24 cellular contexts compared by ENCODE assay signal in the genomic region with DNA sequence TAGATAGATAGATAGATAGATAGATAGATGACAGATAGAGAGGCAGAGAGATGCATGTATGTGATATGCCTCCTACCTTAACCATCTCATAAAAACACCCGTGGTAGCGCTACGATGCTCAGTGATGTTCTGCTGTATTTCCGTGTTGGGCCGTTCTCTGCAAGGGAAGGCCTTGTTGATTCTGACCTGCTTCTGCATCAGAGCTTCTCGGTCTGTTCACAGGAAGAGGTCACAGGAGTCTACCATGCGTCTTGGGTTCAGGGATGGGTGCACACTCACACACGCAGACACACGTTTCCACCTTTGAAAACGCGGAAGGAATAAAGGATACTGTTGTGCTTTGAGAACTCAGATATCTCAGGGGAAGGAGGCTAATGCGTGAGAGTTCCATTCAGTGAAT.
"Had no signal": no experiment of that assay in that cellular context is flagged by ENCODE, and none has a peak within 500 bp of the region (broad histone marks: within the 10 kb centered on the region; RNA-seq: fewer than 3 reads in every experiment).

No MANE protein-coding gene starts in this region.

- H3K9me3 Mint-ChIP-seq: immature natural killer cell, mesothelial cell of epicardium had no signal

- DNase-seq: cerebellar nuclear complex; colonic mucosa; dermis blood vessel endothelial cell; dorsolateral prefrontal cortex; effector CD4-positive, alpha-beta T cell; effector memory CD4-positive, alpha-beta T cell; erythroblast; esophagus squamous epithelium; foreskin fibroblast; foreskin melanocyte; gastrocnemius medialis; heart left ventricle; hypothalamus; immature natural killer cell; left cardiac atrium; left lung; left ventricle myocardium superior; lower lobe of right lung; mesenchymal stem cell; mucosa of descending colon had no signal

- H3K4me3 Mint-ChIP-seq: immature natural killer cell, mesothelial cell of epicardium had no signal

- H3K27me3 ChIP-seq: colonic mucosa, dorsolateral prefrontal cortex, gastrocnemius medialis had no signal

- H3K4me3 ChIP-seq: colonic mucosa, dorsolateral prefrontal cortex, esophagus squamous epithelium, gastrocnemius medialis, heart left ventricle, hepatocyte, left lung, lower lobe of right lung, mucosa of descending colon had no signal

- H3K27ac Mint-ChIP-seq: immature natural killer cell, mesothelial cell of epicardium had no signal

- H3K36me3 Mint-ChIP-seq: immature natural killer cell, mesothelial cell of epicardium had no signal

- H3K4me2 ChIP-seq: hepatocyte had no signal

- H2AFZ ChIP-seq: hepatocyte had no signal

- H3K27ac ChIP-seq: colonic mucosa, dorsolateral prefrontal cortex, epithelial cell of prostate, esophagus squamous epithelium, gastrocnemius medialis, heart left ventricle, hepatocyte, left lung, lower lobe of right lung had no signal

- ATAC-seq: esophagus mucosa, gastrocnemius medialis, heart left ventricle, left cardiac atrium, left lung, left ventricle myocardium superior, lower lobe of right lung, mucosa of descending colon had no signal

- H3K36me3 ChIP-seq: colonic mucosa, esophagus squamous epithelium, gastrocnemius medialis, heart left ventricle, left lung, lower lobe of right lung had no signal

- H3K4me1 Mint-ChIP-seq: immature natural killer cell had no signal

- H3K79me2 ChIP-seq: hepatocyte had no signal

- H3K9me3 ChIP-seq: colonic mucosa, esophagus squamous epithelium, gastrocnemius medialis, heart left ventricle, left lung, lower lobe of right lung, mucosa of descending colon had no signal

- H3K4me1 ChIP-seq: colonic mucosa, esophagus squamous epithelium, gastrocnemius medialis, heart left ventricle, left lung, lower lobe of right lung had no signal
